Comparison of ENCODE assay signal across 8 cellular contexts in genomic region chr20:2663364-2663886, GRCh38. TPM values are rescaled to one million over a fixed set of nuclear protein-coding genes. Genes with fewer than 3 reads are reported as not detected.
DNase-seq lines count a peak whose midpoint lies in the region; ATAC-seq and TF ChIP-seq lines count a peak whose summit lies in the region.

No MANE protein-coding gene starts in this region.

- TSS peak; percentile 64 for BruUV-seq in OCI-LY7 (replicated peaks; lab: Mats Ljungman, UMichigan)

- no peak for TF ChIP-seq EP300 in ovary (IDR thresholded peaks at IDR 0.05)

- ATAC-seq in DND-41 (ENCODE audit: insufficient read depth, low read depth) (no peak), GM19395 (IDR thresholded peaks at IDR 0.05; ENCODE audit: unreplicated experiment) (no peak)

- H3K4me1 ChIP-seq in DND-41 (ENCODE audit: insufficient read depth, low read length) = peaks cover 29% of the 10 kb centered on the region
- peaks cover 21% of the 10 kb centered on the region for H3K4me1 ChIP-seq in OCI-LY7 (ENCODE audit: insufficient read depth, low read length, poor library complexity, severe bottlenecking)
- H3K4me1 ChIP-seq in ovary (ENCODE audit: insufficient read depth) = peaks cover 5% of the 10 kb centered on the region

- 4 to 6% (median 4%) methylated on average over 13 of the region's 13 CpGs for WGBS in ovary, 3 donors

- H3K9me2 ChIP-seq in OCI-LY7 (ENCODE audit: insufficient read depth, low read length) = no peaks in the 10 kb centered on the region

- DNase-seq in DND-41 (no peak), OCI-LY7 (ENCODE audit: low spot score) (no peak), erythroblast (lab: John Stamatoyannopoulos, UW) (peak; percentile 22 to 42), ovary (no peak), NCI-H1105 treated with DMSO at 0.1 percent for 48 hours (lab: John Stamatoyannopoulos, UW) (no peak), MV-4-11 (lab: John Stamatoyannopoulos, UW) (no peak), NCI-H446 (lab: John Stamatoyannopoulos, UW) (no peak)

- TF ChIP-seq CTCF in DND-41 (IDR thresholded peaks at IDR 0.05; ENCODE audit: borderline replicate concordance, extremely low read depth, low read length, poor library complexity, severe bottlenecking) (no peak), OCI-LY7 (conservative IDR thresholded peaks at IDR 0.05; ENCODE audit: low read length) (no peak), ovary (IDR thresholded peaks at IDR 0.05) (no peak)

- H3K27me3 ChIP-seq in DND-41 (ENCODE audit: insufficient read depth, low read length, poor library complexity) (no peaks in the 10 kb centered on the region), ovary (no peaks in the 10 kb centered on the region)

- H3K9ac ChIP-seq in DND-41 (ENCODE audit: low read depth, low read length) = peak overlapping the region; percentile 63

- POLR2A ChIA-PET in OCI-LY7 (lab: Charles Lee) = interaction anchor here (1.0 to 2.2 kb wide), 3 partner anchors 9 to 25 kb away, joined by 3 to 24 read pairs (median 19); no protein-coding TSS in a partner anchor

- H4K20me1 ChIP-seq in DND-41 (ENCODE audit: insufficient read depth, low read length) (peaks cover 32% of the 10 kb centered on the region), OCI-LY7 (ENCODE audit: insufficient read depth, low read length) (no peaks in the 10 kb centered on the region)

- H3K27ac ChIP-seq in DND-41 (ENCODE audit: low read length) (peak overlapping the region; percentile 88), OCI-LY7 (ENCODE audit: low read depth, low read length, poor library complexity, severe bottlenecking) (peak overlapping the region; percentile 74), ovary (peak overlapping the region; percentile 56 to 91)

- CTCF ChIA-PET in OCI-LY7 (lab: Charles Lee; ENCODE audit: unreplicated experiment) = interaction anchor here (0.6 kb wide), 1 partner anchor 966 kb away, joined by 3 read pairs; no protein-coding TSS in a partner anchor

- H3K79me2 ChIP-seq in DND-41 (ENCODE audit: insufficient read depth, low read length) = peaks cover 31% of the 10 kb centered on the region
- peaks cover 19% of the 10 kb centered on the region for H3K79me2 ChIP-seq in OCI-LY7 (ENCODE audit: insufficient read depth, low read depth, low read length)

- TF ChIP-seq POLR2A in erythroblast (IDR thresholded peaks at IDR 0.05; ENCODE audit: low read length) (no peak), ovary (IDR thresholded peaks at IDR 0.05) (no peak)

- peak overlapping the region; percentile 42 to 88; a peak in 3 of 4 replicates for H3K4me3 ChIP-seq in DND-41 (ENCODE audit: low read depth in 1 of 2, low read length in 2 of 2)
- peak overlapping the region; percentile 97 for H3K4me3 ChIP-seq in OCI-LY7 (ENCODE audit: low read depth, low read length, poor library complexity, severe bottlenecking)
- H3K4me3 ChIP-seq in ovary = peak overlapping the region; percentile 70

- H3K9me3 ChIP-seq in DND-41 (ENCODE audit: insufficient read depth, low read length, severe bottlenecking) (no peaks in the 10 kb centered on the region), OCI-LY7 (ENCODE audit: low read length) (no peaks in the 10 kb centered on the region), ovary (no peaks in the 10 kb centered on the region)

- H3K4me2 ChIP-seq in DND-41 (ENCODE audit: insufficient read depth, low read length) = peak overlapping the region; percentile 98
- H3K4me2 ChIP-seq in OCI-LY7 (ENCODE audit: low read length) = peak overlapping the region; percentile 92

- intact Hi-C loops in OCI-LY7 (cut with micrococcal nuclease; ENCODE audit: unreplicated experiment) = no loop called here
- intact Hi-C loops in ovary (cut with DNase I) = no loop called here

- H3K36me3 ChIP-seq in DND-41 (ENCODE audit: insufficient read depth, low read length) (peaks cover 45% of the 10 kb centered on the region), OCI-LY7 (ENCODE audit: insufficient read depth, low read length) (peaks cover 51% of the 10 kb centered on the region), ovary (no peaks in the 10 kb centered on the region)

- peak overlapping the region; percentile 81 for H2AFZ ChIP-seq in DND-41 (ENCODE audit: low read depth, low read length)
- H2AFZ ChIP-seq in OCI-LY7 (ENCODE audit: low read length) = peak overlapping the region; percentile 89; the same call in 1 of the 2 replicates

RNA-seq across cellular contexts. Expression of gene IDH3B, which starts 0.6 kb away (rescaled TPM):
- total RNA-seq in OCI-LY7 (2014; rRNA removed; shearing (Covaris generic)) = 154 and 162 TPM in 2 replicates
- total RNA-seq in OCI-LY7 (2022) = 123 and 142 TPM in 2 replicates
- 10 to 100 TPM; 68.1 to 92.9 (median 85.9) TPM for total RNA-seq in ovary
- 100 to 1,000 TPM in 1 of 2 donors, 10 to 100 TPM in 1; 85.6 to 105 TPM for polyA plus RNA-seq in ovary

RNA-seq across cellular contexts. Expression of gene NOP56, which starts 11.0 kb away (rescaled TPM):
- total RNA-seq in OCI-LY7 (2014; rRNA removed; shearing (Covaris generic)) = 580 and 640 TPM in 2 replicates
- 464 and 544 TPM in 2 replicates for total RNA-seq in OCI-LY7 (2022)
- 100 to 1,000 TPM in 5 of 7 donors, 10 to 100 TPM in 2; 62.0 to 181 (median 134) TPM for total RNA-seq in ovary
- polyA plus RNA-seq in ovary = 100 to 1,000 TPM in 1 of 2 donors, 10 to 100 TPM in 1; 76.2 to 207 TPM

RNA-seq across cellular contexts. Expression of gene EBF4, which starts 29.2 kb away (rescaled TPM):
- total RNA-seq in OCI-LY7 (2014; rRNA removed; shearing (Covaris generic)) = 0.41 and 1.5 TPM in 2 replicates
- total RNA-seq in OCI-LY7 (2022) (2.6 and 4.4 TPM in 2 replicates), ovary (10 to 100 TPM; 17.6 to 67.7 (median 55.5) TPM)
- 10 to 100 TPM in 1 of 2 donors, 1 to 10 TPM in 1; 9.4 to 22.3 TPM for polyA plus RNA-seq in ovary

Comparison
In these comparisons a context has a peak if more than half of its experiments do, and no peak if none do; other contexts are left out.
1. DNase-seq: peak in erythroblast (2 of 2); none in DND-41 (single experiment), OCI-LY7 (single experiment), ovary (0 of 5), NCI-H1105 treated with DMSO at 0.1 percent for 48 hours (single experiment), MV-4-11 (single experiment) and NCI-H446 (0 of 2).
2. Peak in every context shown above with its lines, with median percentiles within 50 percentile points of each other: H3K27ac ChIP-seq and H3K4me3 ChIP-seq.